Comparison of ENCODE assay signal across 20 cellular contexts in genomic region chr9:18969095-18969494, GRCh38.
DNase-seq lines count a peak whose midpoint lies in the region; ATAC-seq and TF ChIP-seq lines count a peak whose summit lies in the region.
"Had no signal": no experiment of that assay in that cellular context is flagged by ENCODE, and none has a peak within 500 bp of the region (broad histone marks: within the 10 kb centered on the region; RNA-seq: fewer than 3 reads in every experiment).

No MANE protein-coding gene starts in this region.

- no peaks in the 10 kb centered on the region for H3K36me3 Mint-ChIP-seq in effector memory CD8-positive, alpha-beta T cell (ENCODE audit: insufficient read depth)

- peaks cover 10 to 23% of the 10 kb centered on the region in 2 donors for H3K9me3 Mint-ChIP-seq in effector memory CD8-positive, alpha-beta T cell

- peak in 6 of 8 donors; percentile 35 to 76 (median 57) for ATAC-seq in heart right ventricle
- peak; percentile 64 for ATAC-seq in esophagus mucosa
- peak; percentile 22 for ATAC-seq in mucosa of descending colon
- ATAC-seq in effector memory CD8-positive, alpha-beta T cell (replicated peaks), result no peak
- no peak for ATAC-seq in GM21786 (IDR thresholded peaks at IDR 0.05; ENCODE audit: unreplicated experiment)
- ATAC-seq: Panc1 had no signal

- TF ChIP-seq CTCF in heart right ventricle (IDR thresholded peaks at IDR 0.05) (no peak), mucosa of descending colon (IDR thresholded peaks at IDR 0.05) (no peak), testis (IDR thresholded peaks at IDR 0.05) (no peak)

- DNase-seq in heart right ventricle (peak in 1 of 2 donors; percentile 10), cardiac septum (ENCODE audit: low spot score) (no peak), mucosa of descending colon (peak in 1 of 3 donors; percentile 5), testis (peak; percentile 25), NCI-H526 (lab: John Stamatoyannopoulos, UW) (no peak)
- no peak for DNase-seq in effector memory CD8-positive, alpha-beta T cell
- DNase-seq: EL, GF-D8, IMR-90, NCI-H1105, NCI-H146, NCI-H2029 treated with DMSO at 0.1 percent for 48 hours, NCI-H2171, NCI-H345, NCI-H69 had no signal

- peaks cover 68 to 74% of the 10 kb centered on the region in 2 donors for H3K27me3 Mint-ChIP-seq in effector memory CD8-positive, alpha-beta T cell

- WGBS in heart right ventricle, 2 donors, result 50 to 54% methylated on average over 3 of the region's 3 CpGs
- WGBS in testis, 2 donors, result 53 to 55% methylated on average over 3 of the region's 3 CpGs

- H3K27ac ChIP-seq in heart right ventricle (no peak overlapping the region), testis (peak overlapping the region in 1 of 2 donors; percentile 14)
- H3K27ac ChIP-seq: C4-2B, KMS-11 had no signal

- H3K27ac Mint-ChIP-seq in effector memory CD8-positive, alpha-beta T cell, result no peak overlapping the region

- H3K4me1 ChIP-seq in heart right ventricle (peaks cover 0 to 27% (median 17%) of the 10 kb centered on the region in 9 donors), mucosa of descending colon (ENCODE audit: low read depth) (no peaks in the 10 kb centered on the region), testis (peaks cover 6% of the 10 kb centered on the region)

- H3K27me3 ChIP-seq in heart right ventricle, result no peaks in the 10 kb centered on the region
- no peaks in the 10 kb centered on the region for H3K27me3 ChIP-seq in testis

- peaks cover 0 to 18% (median 0%) of the 10 kb centered on the region in 11 donors for H3K9me3 ChIP-seq in heart right ventricle
- peaks cover 9% of the 10 kb centered on the region for H3K9me3 ChIP-seq in mucosa of descending colon
- no peaks in the 10 kb centered on the region for H3K9me3 ChIP-seq in testis

- H3K4me3 Mint-ChIP-seq in effector memory CD8-positive, alpha-beta T cell, result no peak overlapping the region

- H3K4me3 ChIP-seq in heart right ventricle (no peak overlapping the region), mucosa of descending colon (no peak overlapping the region), testis (no peak overlapping the region)

- intact Hi-C loops in heart right ventricle (cut with DNase I) (no loop called here), cardiac septum (cut with DNase I) (no loop called here), mucosa of descending colon (cut with DNase I, micrococcal nuclease) (no loop called here), testis (cut with DNase I; ENCODE audit: low total_unique reads) (no loop called here)

- TF ChIP-seq POLR2A in testis (IDR thresholded peaks at IDR 0.05), result no peak

- H3K4me1 Mint-ChIP-seq in effector memory CD8-positive, alpha-beta T cell (ENCODE audit: low read depth in 2 of 2), result no peaks in the 10 kb centered on the region

- no peaks in the 10 kb centered on the region for H3K36me3 ChIP-seq in heart right ventricle
- H3K36me3 ChIP-seq in mucosa of descending colon (ENCODE audit: low read depth), result no peaks in the 10 kb centered on the region
- no peaks in the 10 kb centered on the region for H3K36me3 ChIP-seq in testis (ENCODE audit: low read depth, missing control alignments)

Comparison
In these comparisons a context has a peak if more than half of its experiments do, and no peak if none do; other contexts are left out.
1. ATAC-seq: peak in heart right ventricle (6 of 8), esophagus mucosa (single experiment) and mucosa of descending colon (single experiment); none in effector memory CD8-positive, alpha-beta T cell (single experiment) and GM21786 (single experiment).